ENCODE assay signal across 21 cellular contexts in genomic region chr13:21130116-21130515, GRCh38. TPM values are rescaled to one million over a fixed set of nuclear protein-coding genes. Genes with fewer than 3 reads are reported as not detected.
DNase-seq lines count a peak whose midpoint lies in the region; ATAC-seq, FAIRE-seq and TF ChIP-seq lines count a peak whose summit lies in the region.
"Had no signal": no experiment of that assay in that cellular context is flagged by ENCODE, and none has a peak within 500 bp of the region (broad histone marks: within the 10 kb centered on the region; RNA-seq: fewer than 3 reads in every experiment).

No MANE protein-coding gene starts in this region.

- no peak overlapping the region for H3K18ac ChIP-seq in mesendoderm (ENCODE audit: low read length)

- H2BK15ac ChIP-seq in mesendoderm (replicated peaks; ENCODE audit: low read depth), result no peak overlapping the region

- no peak for FAIRE-seq in HepG2 (lab: Jason Lieb, UNC)

- no TSS peak for BruUV-seq in HepG2 (replicated peaks; lab: Mats Ljungman, UMichigan)

- H3K79me2 ChIP-seq in HepG2 (ENCODE audit: insufficient read depth, low read length) (no peaks in the 10 kb centered on the region), mesendoderm (ENCODE audit: control insufficient read depth, insufficient read depth, low read length) (no peaks in the 10 kb centered on the region)

- no peak for TF ChIP-seq EP300 in HepG2 (IDR thresholded peaks at IDR 0.05; ENCODE audit: low read depth in 2 of 2, low read length in 2 of 2)
- no peak for TF ChIP-seq EP300 in HepG2 (CRISPR knock-in tag; IDR thresholded peaks at IDR 0.05; ENCODE audit: borderline replicate concordance)

- H3K27ac ChIP-seq in HepG2 (ENCODE audit: extremely low read length, insufficient read depth, low read length), result no peak overlapping the region
- H3K27ac ChIP-seq in right lobe of liver, result no peak overlapping the region
- no peak overlapping the region for H3K27ac ChIP-seq in mesendoderm (ENCODE audit: low read depth, low read length)
- no peak overlapping the region for H3K27ac ChIP-seq in substantia nigra (ENCODE audit: low read depth, low read length, poor library complexity, severe bottlenecking)
- no peak overlapping the region for H3K27ac ChIP-seq in prostate gland
- H3K27ac ChIP-seq: 22Rv1, C4-2B, KMS-11 had no signal

- no peaks in the 10 kb centered on the region for H3K36me3 ChIP-seq in HepG2 (replicated peaks in 1 of 2; ENCODE audit: control insufficient read depth in 1 of 2, insufficient read depth in 2 of 2, low read length in 2 of 2)
- no peaks in the 10 kb centered on the region for H3K36me3 ChIP-seq in right lobe of liver
- no peaks in the 10 kb centered on the region for H3K36me3 ChIP-seq in mesendoderm (ENCODE audit: control insufficient read depth, insufficient read depth, low read length)
- H3K36me3 ChIP-seq in prostate gland, result no peaks in the 10 kb centered on the region

- H3K9ac ChIP-seq in HepG2 (ENCODE audit: insufficient read depth, low read depth, low read length) (no peak overlapping the region), mesendoderm (ENCODE audit: low read length) (no peak overlapping the region)
- H3K9ac ChIP-seq: KMS-11 had no signal

- no peaks in the 10 kb centered on the region for H3K36me3 Mint-ChIP-seq in dendritic cell treated with granulocyte-macrophage colony-stimulating factor and Interleukin-4, amounts not matched to agents 40 ng/mL and 50 ng/mL, for 4 days (ENCODE audit: low read depth)
- no peaks in the 10 kb centered on the region for H3K36me3 Mint-ChIP-seq in activated naive CD4-positive, alpha-beta T cell treated with anti-CD3 and anti-CD28 coated beads for 36 hours (ENCODE audit: low read depth)
- H3K36me3 Mint-ChIP-seq in T-cell, result no peaks in the 10 kb centered on the region

- no peak overlapping the region for H3K4ac ChIP-seq in mesendoderm (ENCODE audit: low read depth, low read length)

- TF ChIP-seq POLR2A in HepG2 (IDR thresholded peaks at IDR 0.05; ENCODE audit: insufficient read depth in 1 of 2, low read depth in 2 of 2, low read length in 2 of 2) (no peak), right lobe of liver (IDR thresholded peaks at IDR 0.05) (no peak), prostate gland (IDR thresholded peaks at IDR 0.05) (no peak)

- intact Hi-C loops in HepG2 (cut with micrococcal nuclease; ENCODE audit: unreplicated experiment), result no loop called here
- intact Hi-C loops in right lobe of liver (cut with DNase I), result loop anchor here in 1 of 2 donors (10.0 kb wide), 2 partner anchors 55 to 185 kb away; no protein-coding TSS in a partner anchor
- intact Hi-C loops in dendritic cell treated with granulocyte-macrophage colony-stimulating factor and Interleukin-4, amounts not matched to agents 40 ng/mL and 50 ng/mL, for 4 days (cut with micrococcal nuclease), result no loop called here
- intact Hi-C loops in activated naive CD4-positive, alpha-beta T cell treated with anti-CD3 and anti-CD28 coated beads for 36 hours (cut with micrococcal nuclease), result no loop called here
- intact Hi-C loops in prostate gland (cut with DNase I), result no loop called here

- peak overlapping the region; percentile 13 for H3K27ac Mint-ChIP-seq in dendritic cell treated with granulocyte-macrophage colony-stimulating factor and Interleukin-4, amounts not matched to agents 40 ng/mL and 50 ng/mL, for 4 days
- H3K27ac Mint-ChIP-seq in activated naive CD4-positive, alpha-beta T cell treated with anti-CD3 and anti-CD28 coated beads for 36 hours, result no peak overlapping the region
- no peak overlapping the region for H3K27ac Mint-ChIP-seq in T-cell

- no peaks in the 10 kb centered on the region for H3K9me3 Mint-ChIP-seq in dendritic cell treated with granulocyte-macrophage colony-stimulating factor and Interleukin-4, amounts not matched to agents 40 ng/mL and 50 ng/mL, for 4 days
- H3K9me3 Mint-ChIP-seq in activated naive CD4-positive, alpha-beta T cell treated with anti-CD3 and anti-CD28 coated beads for 36 hours, result no peaks in the 10 kb centered on the region
- H3K9me3 Mint-ChIP-seq in T-cell, result no peaks in the 10 kb centered on the region

- H3K4me1 Mint-ChIP-seq in dendritic cell treated with granulocyte-macrophage colony-stimulating factor and Interleukin-4, amounts not matched to agents 40 ng/mL and 50 ng/mL, for 4 days (ENCODE audit: low read depth), result no peaks in the 10 kb centered on the region
- H3K4me1 Mint-ChIP-seq in activated naive CD4-positive, alpha-beta T cell treated with anti-CD3 and anti-CD28 coated beads for 36 hours (ENCODE audit: low read depth), result no peaks in the 10 kb centered on the region
- H3K4me1 Mint-ChIP-seq in T-cell, result no peaks in the 10 kb centered on the region

- TF ChIP-seq CTCF in HepG2 (CRISPR knock-in tag; IDR thresholded peaks at IDR 0.05), result no peak
- no peak for TF ChIP-seq CTCF in right lobe of liver (IDR thresholded peaks at IDR 0.05)
- no peak for TF ChIP-seq CTCF in prostate gland (IDR thresholded peaks at IDR 0.05)

- H3K4me1 ChIP-seq in HepG2 (ENCODE audit: insufficient read depth, low read length) (peaks cover 40% of the 10 kb centered on the region), right lobe of liver (no peaks in the 10 kb centered on the region), mesendoderm (ENCODE audit: control insufficient read depth, low read depth, low read length) (no peaks in the 10 kb centered on the region), prostate gland (replicated peaks) (no peaks in the 10 kb centered on the region)

- CTCF ChIA-PET in HepG2 (lab: Yijun Ruan, JAX; ENCODE audit: low intra/inter-chr PET ratio, low total read pairs) (no interaction called here), T-cell (lab: Charles Lee) (no interaction called here)
- CTCF ChIA-PET in activated naive CD4-positive, alpha-beta T cell treated with anti-CD3 and anti-CD28 coated beads for 36 hours (lab: Charles Lee), result interaction anchor here (0.8 kb wide), 1 partner anchor 18 kb away, joined by 5 read pairs; no protein-coding TSS in a partner anchor

- H4K5ac ChIP-seq in mesendoderm (ENCODE audit: low read length), result no peak overlapping the region

- no peak overlapping the region for H3K23ac ChIP-seq in mesendoderm (ENCODE audit: low read length)

- H3K27me3 ChIP-seq in HepG2 (ENCODE audit: control insufficient read depth in 1 of 2, insufficient read depth in 2 of 2, low read length in 2 of 2) (no peaks in the 10 kb centered on the region), right lobe of liver (no peaks in the 10 kb centered on the region), mesendoderm (ENCODE audit: insufficient read depth, low read length, poor library complexity) (no peaks in the 10 kb centered on the region), prostate gland (replicated peaks; ENCODE audit: insufficient read depth) (no peaks in the 10 kb centered on the region)

- ATAC-seq in HepG2 (no peak), right lobe of liver (no peak), T-cell (replicated peaks in 1 of 4) (no peak)
- ATAC-seq: PC-3, SK-N-SH treated with all-trans-retinoic acid at 6 μM for 48 hours had no signal

- H2AK5ac ChIP-seq in mesendoderm (ENCODE audit: low read length), result no peak overlapping the region

- no peak overlapping the region for H3K4me3 ChIP-seq in HepG2 (replicated peaks in 1 of 3; ENCODE audit: insufficient read depth in 1 of 3, low read depth in 2 of 3, low read length in 3 of 3)
- no peak overlapping the region for H3K4me3 ChIP-seq in right lobe of liver
- H3K4me3 ChIP-seq in mesendoderm (ENCODE audit: low read length), result no peak overlapping the region
- H3K4me3 ChIP-seq in prostate gland, result no peak overlapping the region

- H2BK120ac ChIP-seq in mesendoderm (ENCODE audit: low read depth, low read length), result no peak overlapping the region

- 89% methylated on average over 2 of the region's 2 CpGs for WGBS in HepG2 (ENCODE audit: low lambda C conversion rate)
- WGBS in right lobe of liver (ENCODE audit: insufficient coverage, low coverage, low lambda C conversion rate, missing lambda C conversion rate), result 93% methylated on average over 2 of the region's 2 CpGs
- WGBS in mesendoderm (ENCODE audit: extremely low coverage, insufficient coverage, low lambda C conversion rate), result no CpG with 5 or more reads among the region's 2 CpGs
- WGBS in prostate gland, result 97% methylated on average over 2 of the region's 2 CpGs

- no peak overlapping the region for H3K56ac ChIP-seq in mesendoderm (ENCODE audit: low read length)

- H4K20me1 ChIP-seq in HepG2 (ENCODE audit: insufficient read depth, low read length), result no peaks in the 10 kb centered on the region

- no peak overlapping the region for H2BK5ac ChIP-seq in mesendoderm (ENCODE audit: low read length)

- H3K27me3 Mint-ChIP-seq in dendritic cell treated with granulocyte-macrophage colony-stimulating factor and Interleukin-4, amounts not matched to agents 40 ng/mL and 50 ng/mL, for 4 days, result no peaks in the 10 kb centered on the region
- peaks cover 2% of the 10 kb centered on the region for H3K27me3 Mint-ChIP-seq in activated naive CD4-positive, alpha-beta T cell treated with anti-CD3 and anti-CD28 coated beads for 36 hours (ENCODE audit: low read depth)
- peaks cover 15 to 16% of the 10 kb centered on the region in 2 donors for H3K27me3 Mint-ChIP-seq in T-cell

- H3K4me2 ChIP-seq in HepG2 (ENCODE audit: low read depth, low read length) (no peak overlapping the region), mesendoderm (ENCODE audit: low read length) (no peak overlapping the region)
- H3K4me2 ChIP-seq: KMS-11 had no signal

- in situ Hi-C loops in HepG2 (cut with HindIII; ENCODE audit: extremely low pct_ligation_motif_present, low pct_unique_long_range_greater_than_20kb), result no loop called here

- TF ChIP-seq RAD21 in HepG2 (CRISPR knock-in tag; IDR thresholded peaks at IDR 0.05), result no peak

- H3K4me3 Mint-ChIP-seq in dendritic cell treated with granulocyte-macrophage colony-stimulating factor and Interleukin-4, amounts not matched to agents 40 ng/mL and 50 ng/mL, for 4 days, result no peak overlapping the region
- no peak overlapping the region for H3K4me3 Mint-ChIP-seq in activated naive CD4-positive, alpha-beta T cell treated with anti-CD3 and anti-CD28 coated beads for 36 hours
- no peak overlapping the region for H3K4me3 Mint-ChIP-seq in T-cell

- no peak overlapping the region for H4K8ac ChIP-seq in mesendoderm (ENCODE audit: low read depth, low read length)

- no peaks in the 10 kb centered on the region for H3K79me1 ChIP-seq in mesendoderm (ENCODE audit: low read length)

- DNase-seq in HepG2 (ENCODE audit: low spot score) (no peak), right lobe of liver (no peak), mesendoderm (peak; percentile 66), substantia nigra (lab: John Stamatoyannopoulos, UW) (no peak), prostate gland (ENCODE audit: low spot score) (no peak), T-cell (no peak)
- no peak for DNase-seq in activated naive CD4-positive, alpha-beta T cell treated with anti-CD3 and anti-CD28 coated beads for 36 hours
- DNase-seq: AML-193, DMS79, NCI-H1436, NCI-H1930, NCI-H345, NCI-H524 treated with DMSO at 0.1 percent for 48 hours, PC-3, RPMI8226, SIG-M5 had no signal

- POLR2A ChIA-PET in HepG2 (lab: Yijun Ruan, JAX), result interaction anchor here (1.1 kb wide), 1 partner anchor 69 kb away, joined by 3 read pairs; the partner anchor contains the start of gene LATS2
- POLR2A ChIA-PET in T-cell (lab: Charles Lee), result no interaction called here

- H3K9me3 ChIP-seq in HepG2 (ENCODE audit: low read length) (no peaks in the 10 kb centered on the region), right lobe of liver (no peaks in the 10 kb centered on the region), prostate gland (no peaks in the 10 kb centered on the region)

- peak overlapping the region; percentile 16 for H2AFZ ChIP-seq in HepG2 (ENCODE audit: low read length)

RNA-seq across cellular contexts. Expression of gene SAP18, which starts 9.8 kb away (rescaled TPM):
- total RNA-seq in HepG2 (2016; rRNA removed; fragmentation: Illumina TruSeq; extraction: Trizol) (173 and 251 TPM in 2 replicates), right lobe of liver (100 to 1,000 TPM in 3 of 6 experiments, 10 to 100 TPM in 3; 33.1 to 119 (median 95.6) TPM), prostate gland (10 to 100 TPM; 84.5 to 84.6 TPM), T-cell (100 to 1,000 TPM; 142 to 236 (median 170) TPM)
- total RNA-seq in HepG2 (2016; cell fraction: cytosol; rRNA removed; fragmentation: Illumina TruSeq; extraction: Trizol; ENCODE audit: low read depth), result 49.2 and 61.1 TPM in 2 replicates
- total RNA-seq in HepG2 (2016; cell fraction: insoluble cytoplasmic fraction; rRNA removed; fragmentation: Illumina TruSeq; extraction: Trizol), result 172 and 283 TPM in 2 replicates
- 49.8 and 50.3 TPM in 2 replicates for total RNA-seq in HepG2 (2016; cell fraction: membrane; rRNA removed; fragmentation: Illumina TruSeq; extraction: Trizol)
- total RNA-seq in HepG2 (2016; cell fraction: nucleus; rRNA removed; fragmentation: Illumina TruSeq; extraction: Trizol), result 53.8 and 59.6 TPM in 2 replicates
- 51.8 and 70.6 TPM in 2 replicates for polyA plus RNA-seq in HepG2 (2011; rRNA removed)
- 19.5 and 28.1 TPM in 2 replicates for polyA plus RNA-seq in HepG2 (2011; cell fraction: cytosol; rRNA removed)
- 8.5 and 14.1 TPM in 2 replicates for polyA plus RNA-seq in HepG2 (2011; cell fraction: nucleus; rRNA removed)
- 141 and 173 TPM in 2 replicates for polyA plus RNA-seq in HepG2 (2012)
- polyA plus RNA-seq in HepG2 (2016; cell fraction: cytosol; fragmentation: Illumina TruSeq; extraction: Trizol; ENCODE audit: low read depth), result 63.3 and 66.1 TPM in 2 replicates
- polyA plus RNA-seq in HepG2 (2016; cell fraction: insoluble cytoplasmic fraction; fragmentation: Illumina TruSeq; extraction: Trizol; ENCODE audit: low read depth), result 371 and 383 TPM in 2 replicates
- polyA plus RNA-seq in HepG2 (2016; cell fraction: membrane; fragmentation: Illumina TruSeq; extraction: Trizol; ENCODE audit: low read depth), result 53.3 and 57.7 TPM in 2 replicates
- polyA plus RNA-seq in HepG2 (2016; cell fraction: nucleus; fragmentation: Illumina TruSeq; extraction: Trizol; ENCODE audit: insufficient read depth, low read depth), result 143 and 153 TPM in 2 replicates
- 3.5 and 5.1 TPM in 2 replicates for polyA minus RNA-seq in HepG2 (2011; rRNA and poly(A)+ RNA removed; ENCODE audit: low replicate concordance)
- polyA minus RNA-seq in HepG2 (2011; cell fraction: cytosol; rRNA and poly(A)+ RNA removed), result 6.9 and 13.9 TPM in 2 replicates
- polyA minus RNA-seq in HepG2 (2011; cell fraction: nucleus; rRNA and poly(A)+ RNA removed), result 35.3 and 41.3 TPM in 2 replicates
- polyA plus RNA-seq in mesendoderm (2013, experiment 1 of 2), result 197 TPM
- 190 TPM for polyA plus RNA-seq in mesendoderm (2013, experiment 2 of 2)
- total RNA-seq in activated naive CD4-positive, alpha-beta T cell treated with anti-CD3 and anti-CD28 coated beads for 36 hours, result 100 to 1,000 TPM; 269 to 270 TPM

RNA-seq across cellular contexts. Expression of gene SKA3, which starts 46.2 kb away (rescaled TPM):
- total RNA-seq in HepG2 (2016; rRNA removed; fragmentation: Illumina TruSeq; extraction: Trizol), result 10.8 and 15.2 TPM in 2 replicates
- total RNA-seq in HepG2 (2016; cell fraction: cytosol; rRNA removed; fragmentation: Illumina TruSeq; extraction: Trizol; ENCODE audit: low read depth), result 32.3 and 33.6 TPM in 2 replicates
- total RNA-seq in HepG2 (2016; cell fraction: insoluble cytoplasmic fraction; rRNA removed; fragmentation: Illumina TruSeq; extraction: Trizol), result 10.7 and 15.4 TPM in 2 replicates
- total RNA-seq in HepG2 (2016; cell fraction: membrane; rRNA removed; fragmentation: Illumina TruSeq; extraction: Trizol), result 15.1 and 15.7 TPM in 2 replicates
- total RNA-seq in HepG2 (2016; cell fraction: nucleus; rRNA removed; fragmentation: Illumina TruSeq; extraction: Trizol), result 7.0 and 8.7 TPM in 2 replicates
- polyA plus RNA-seq in HepG2 (2011; rRNA removed), result 3.5 and 7.2 TPM in 2 replicates
- polyA plus RNA-seq in HepG2 (2011; cell fraction: cytosol; rRNA removed), result 3.3 and 3.7 TPM in 2 replicates
- polyA plus RNA-seq in HepG2 (2011; cell fraction: nucleus; rRNA removed), result 2.4 and 2.6 TPM in 2 replicates
- 2.8 and 6.8 TPM in 2 replicates for polyA plus RNA-seq in HepG2 (2012)
- 5.2 and 8.0 TPM in 2 replicates for polyA plus RNA-seq in HepG2 (2016; cell fraction: cytosol; fragmentation: Illumina TruSeq; extraction: Trizol; ENCODE audit: low read depth)
- polyA plus RNA-seq in HepG2 (2016; cell fraction: insoluble cytoplasmic fraction; fragmentation: Illumina TruSeq; extraction: Trizol; ENCODE audit: low read depth), result 28.3 and 32.2 TPM in 2 replicates
- 11.8 and 12.9 TPM in 2 replicates for polyA plus RNA-seq in HepG2 (2016; cell fraction: membrane; fragmentation: Illumina TruSeq; extraction: Trizol; ENCODE audit: low read depth)
- 20.6 and 22.8 TPM in 2 replicates for polyA plus RNA-seq in HepG2 (2016; cell fraction: nucleus; fragmentation: Illumina TruSeq; extraction: Trizol; ENCODE audit: insufficient read depth, low read depth)
- 3.8 and 12.1 TPM in 2 replicates for polyA minus RNA-seq in HepG2 (2011; rRNA and poly(A)+ RNA removed; ENCODE audit: low replicate concordance)
- 5.1 and 6.2 TPM in 2 replicates for polyA minus RNA-seq in HepG2 (2011; cell fraction: cytosol; rRNA and poly(A)+ RNA removed)
- polyA minus RNA-seq in HepG2 (2011; cell fraction: nucleus; rRNA and poly(A)+ RNA removed), result 6.5 and 6.8 TPM in 2 replicates
- total RNA-seq in right lobe of liver, result 1 to 10 TPM in 2 of 6 experiments, under 1 TPM in 4; 0.18 to 2.4 (median 0.75) TPM
- 82.1 TPM for polyA plus RNA-seq in mesendoderm (2013, experiment 1 of 2)
- 83.7 TPM for polyA plus RNA-seq in mesendoderm (2013, experiment 2 of 2)
- total RNA-seq in activated naive CD4-positive, alpha-beta T cell treated with anti-CD3 and anti-CD28 coated beads for 36 hours, result 10 to 100 TPM; 32.8 to 33.8 TPM
- total RNA-seq in prostate gland, result 1 to 10 TPM in 1 of 2 donors, under 1 TPM in 1; 0.59 to 4.3 TPM
- 1 to 10 TPM in 2 of 5 donors, under 1 TPM in 3; 0.69 to 2.7 (median 0.98) TPM for total RNA-seq in T-cell

RNA-seq across cellular contexts. Expression of gene MRPL57, which starts 46.3 kb away (rescaled TPM):
- total RNA-seq in HepG2 (2016; rRNA removed; fragmentation: Illumina TruSeq; extraction: Trizol), result 35.2 and 36.7 TPM in 2 replicates
- total RNA-seq in HepG2 (2016; cell fraction: cytosol; rRNA removed; fragmentation: Illumina TruSeq; extraction: Trizol; ENCODE audit: low read depth), result 24.1 and 31.0 TPM in 2 replicates
- 34.7 and 38.6 TPM in 2 replicates for total RNA-seq in HepG2 (2016; cell fraction: insoluble cytoplasmic fraction; rRNA removed; fragmentation: Illumina TruSeq; extraction: Trizol)
- 29.6 and 35.7 TPM in 2 replicates for total RNA-seq in HepG2 (2016; cell fraction: membrane; rRNA removed; fragmentation: Illumina TruSeq; extraction: Trizol)
- 15.9 and 17.6 TPM in 2 replicates for total RNA-seq in HepG2 (2016; cell fraction: nucleus; rRNA removed; fragmentation: Illumina TruSeq; extraction: Trizol)
- polyA plus RNA-seq in HepG2 (2011; rRNA removed), result 19.5 and 20.7 TPM in 2 replicates
- polyA plus RNA-seq in HepG2 (2011; cell fraction: cytosol; rRNA removed), result 14.4 and 14.5 TPM in 2 replicates
- polyA plus RNA-seq in HepG2 (2011; cell fraction: nucleus; rRNA removed), result 8.1 and 8.4 TPM in 2 replicates
- polyA plus RNA-seq in HepG2 (2012), result 15.7 and 17.3 TPM in 2 replicates
- 22.3 and 31.7 TPM in 2 replicates for polyA plus RNA-seq in HepG2 (2016; cell fraction: cytosol; fragmentation: Illumina TruSeq; extraction: Trizol; ENCODE audit: low read depth)
- 37.6 and 39.8 TPM in 2 replicates for polyA plus RNA-seq in HepG2 (2016; cell fraction: insoluble cytoplasmic fraction; fragmentation: Illumina TruSeq; extraction: Trizol; ENCODE audit: low read depth)
- 25.6 and 30.0 TPM in 2 replicates for polyA plus RNA-seq in HepG2 (2016; cell fraction: membrane; fragmentation: Illumina TruSeq; extraction: Trizol; ENCODE audit: low read depth)
- polyA plus RNA-seq in HepG2 (2016; cell fraction: nucleus; fragmentation: Illumina TruSeq; extraction: Trizol; ENCODE audit: insufficient read depth, low read depth), result 23.6 and 24.3 TPM in 2 replicates
- 5.5 and 12.7 TPM in 2 replicates for polyA minus RNA-seq in HepG2 (2011; rRNA and poly(A)+ RNA removed; ENCODE audit: low replicate concordance)
- 5.7 and 9.1 TPM in 2 replicates for polyA minus RNA-seq in HepG2 (2011; cell fraction: cytosol; rRNA and poly(A)+ RNA removed)
- polyA minus RNA-seq in HepG2 (2011; cell fraction: nucleus; rRNA and poly(A)+ RNA removed), result 4.7 and 5.8 TPM in 2 replicates
- total RNA-seq in right lobe of liver, result 10 to 100 TPM; 10.6 to 38.7 (median 13.6) TPM
- polyA plus RNA-seq in mesendoderm (2013, experiment 1 of 2), result 31.7 TPM
- 32.4 TPM for polyA plus RNA-seq in mesendoderm (2013, experiment 2 of 2)
- total RNA-seq in activated naive CD4-positive, alpha-beta T cell treated with anti-CD3 and anti-CD28 coated beads for 36 hours, result 10 to 100 TPM; 19.0 to 21.0 TPM
- total RNA-seq in prostate gland, result 10 to 100 TPM; 51.5 to 89.6 TPM
- 10 to 100 TPM; 11.0 to 18.6 (median 16.4) TPM for total RNA-seq in T-cell
